In genomic region chr20:41334452-41335421, GRCh38 we compare ENCODE assay signal across 15 cellular contexts. TPM values are rescaled to one million over a fixed set of nuclear protein-coding genes. Genes with fewer than 3 reads are reported as not detected.
DNase-seq lines count a peak whose midpoint lies in the region; ATAC-seq and TF ChIP-seq lines count a peak whose summit lies in the region.
"Had no signal": no experiment of that assay in that cellular context is flagged by ENCODE, and none has a peak within 500 bp of the region (broad histone marks: within the 10 kb centered on the region; RNA-seq: fewer than 3 reads in every experiment).

No MANE protein-coding gene starts in this region.

- no peak overlapping the region for H3K9ac ChIP-seq in mucosa of rectum (ENCODE audit: low read depth in 1 of 2, low read length in 2 of 2)

- no peaks in the 10 kb centered on the region for H3K27me3 ChIP-seq in mucosa of rectum (ENCODE audit: control insufficient read depth in 2 of 2, insufficient read depth in 2 of 2, low read length in 2 of 2)
- H3K27me3 ChIP-seq in upper lobe of left lung: no peaks in the 10 kb centered on the region
- H3K27me3 ChIP-seq: tibial artery had no signal

- no peak for TF ChIP-seq EP300 in upper lobe of left lung (IDR thresholded peaks at IDR 0.05)

- 70 to 86% methylated on average over 9 to 15 of the region's 15 CpGs for WGBS in upper lobe of left lung, 2 donors

- H3K4me1 ChIP-seq in mucosa of rectum (ENCODE audit: control insufficient read depth in 2 of 2, insufficient read depth in 2 of 2, low read length in 2 of 2) (peaks cover 2 to 3% of the 10 kb centered on the region in 2 donors), upper lobe of left lung (peaks cover 6 to 16% (median 10%) of the 10 kb centered on the region in 4 donors)

- DNase-seq in activated CD4-positive, CD25-positive, alpha-beta regulatory T cell treated with anti-CD3 and anti-CD28 coated beads, Interleukin-2, amount 50 U/mL, for 72 hours: peak; percentile 11
- peak; percentile 17 for DNase-seq in fibroblast of the aortic adventitia (ENCODE audit: low read depth)
- peak in 1 of 2 donors; percentile 52 for DNase-seq in upper lobe of left lung
- DNase-seq in NCI-H446 treated with DMSO at 0.1 percent for 48 hours (lab: John Stamatoyannopoulos, UW): no peak
- DNase-seq: 8988T; activated T-cell treated with anti-CD3 and anti-CD28 coated beads, Interleukin-2, amount 50 U/mL, for 72 hours; CD8-positive, alpha-beta memory T cell; NCI-H1105; SIG-M5 had no signal

- no peak for TF ChIP-seq POLR2A in upper lobe of left lung (IDR thresholded peaks at IDR 0.05)

- no peak for ATAC-seq in activated CD4-positive, CD25-positive, alpha-beta regulatory T cell treated with anti-CD3 and anti-CD28 coated beads, Interleukin-2, amount 50 U/mL, for 24 hours
- ATAC-seq in upper lobe of left lung (ENCODE audit: low FRiP score in 2 of 2): no peak
- no peak for ATAC-seq in GM21723 (IDR thresholded peaks at IDR 0.05; ENCODE audit: unreplicated experiment)
- ATAC-seq in HG03196 (IDR thresholded peaks at IDR 0.05; ENCODE audit: unreplicated experiment): no peak
- ATAC-seq: activated T-cell treated with anti-CD3 and anti-CD28 coated beads, Interleukin-2, amount 50 U/mL, for 72 hours had no signal

- TF ChIP-seq CTCF in fibroblast of the aortic adventitia (IDR thresholded peaks at IDR 0.05; ENCODE audit: insufficient read depth, low read length): no peak
- TF ChIP-seq CTCF in upper lobe of left lung (IDR thresholded peaks at IDR 0.05): no peak

- H3K4me3 ChIP-seq in fibroblast of the aortic adventitia (ENCODE audit: low read depth, low read length) (no peak overlapping the region), mucosa of rectum (ENCODE audit: low read length in 2 of 2) (no peak overlapping the region), upper lobe of left lung (no peak overlapping the region)
- H3K4me3 ChIP-seq: tibial artery had no signal

- no peaks in the 10 kb centered on the region for H3K9me3 ChIP-seq in mucosa of rectum (ENCODE audit: control insufficient read depth in 2 of 2, low read length in 2 of 2)
- H3K9me3 ChIP-seq in upper lobe of left lung: no peaks in the 10 kb centered on the region
- H3K9me3 ChIP-seq: tibial artery had no signal

- H3K36me3 ChIP-seq in mucosa of rectum (ENCODE audit: control insufficient read depth in 2 of 2, insufficient read depth in 2 of 2, low read length in 2 of 2): no peaks in the 10 kb centered on the region
- no peaks in the 10 kb centered on the region for H3K36me3 ChIP-seq in upper lobe of left lung
- H3K36me3 ChIP-seq: tibial artery had no signal

- H3K27ac ChIP-seq in mucosa of rectum (ENCODE audit: low read depth in 2 of 2, low read length in 2 of 2) (peak overlapping the region; percentile 11 to 14), upper lobe of left lung (peak overlapping the region in 3 of 4 donors; percentile 25 to 67 (median 53))
- H3K27ac ChIP-seq: epithelial cell of prostate, tibial artery had no signal

RNA-seq across cellular contexts. Expression of gene LPIN3, which starts 5.9 kb away (rescaled TPM):
- total RNA-seq in fibroblast of the aortic adventitia (ENCODE audit: low replicate concordance): 3.4 and 5.3 TPM in 2 replicates
- 10 to 100 TPM in 5 of 6 donors, 1 to 10 TPM in 1; 9.4 to 78.6 (median 14.2) TPM for total RNA-seq in upper lobe of left lung

RNA-seq across cellular contexts. Expression of gene ZHX3, which starts 17.2 kb away (rescaled TPM):
- total RNA-seq in fibroblast of the aortic adventitia (ENCODE audit: low replicate concordance): 22.1 and 47.2 TPM in 2 replicates
- 10 to 100 TPM; 30.4 to 57.5 (median 44.9) TPM for total RNA-seq in upper lobe of left lung

RNA-seq across cellular contexts. Expression of gene EMILIN3, which starts 31.9 kb away (rescaled TPM):
- total RNA-seq in fibroblast of the aortic adventitia (ENCODE audit: low replicate concordance): not detected in 2 replicates
- under 1 TPM in 4 of 6 donors, not detected in 2; 0.06 to 0.61 (median 0.16) TPM for total RNA-seq in upper lobe of left lung
- total RNA-seq: activated T-cell treated with anti-CD3 and anti-CD28 coated beads, Interleukin-2, amount 50 U/mL, for 72 hours; CD8-positive, alpha-beta memory T cell had no signal
